ENCODE assay signal across 15 cellular contexts in genomic region chr7:115724400-115725056, GRCh38.
A peak's percentile ranks its signal among the peaks of the same experiment; 100 is the strongest.
DNase-seq lines count a peak whose midpoint lies in the region; ATAC-seq, FAIRE-seq and TF ChIP-seq lines count a peak whose summit lies in the region.
"Had no signal": no experiment of that assay in that cellular context is flagged by ENCODE, and none has a peak within 500 bp of the region (broad histone marks: within the 10 kb centered on the region; RNA-seq: fewer than 3 reads in every experiment).

No MANE protein-coding gene starts in this region.

- H3K27ac ChIP-seq in HepG2 (ENCODE audit: extremely low read length, insufficient read depth, low read length): no peak overlapping the region
- H3K27ac ChIP-seq in right lobe of liver: no peak overlapping the region
- H3K27ac ChIP-seq in SK-N-MC: peak overlapping the region; percentile 42; the same call in 1 of the 2 replicates
- H3K27ac ChIP-seq: ovary had no signal

- no peaks in the 10 kb centered on the region for H4K20me1 ChIP-seq in HepG2 (ENCODE audit: insufficient read depth, low read length)

- no peak for TF ChIP-seq RAD21 in HepG2 (CRISPR knock-in tag; IDR thresholded peaks at IDR 0.05)

- H3K4me3 ChIP-seq in HepG2 (replicated peaks in 1 of 3; ENCODE audit: insufficient read depth in 1 of 3, low read depth in 2 of 3, low read length in 3 of 3) (no peak overlapping the region), right lobe of liver (no peak overlapping the region), SK-N-MC (0 out of 2 replicates have a peak overlapping the region, but pooled peaks have one; percentile 2)
- H3K4me3 ChIP-seq: MG63, ovary had no signal

- TF ChIP-seq POLR2A in HepG2 (IDR thresholded peaks at IDR 0.05; ENCODE audit: insufficient read depth in 1 of 2, low read depth in 2 of 2, low read length in 2 of 2): no peak
- TF ChIP-seq POLR2A in right lobe of liver (IDR thresholded peaks at IDR 0.05): no peak

- CTCF ChIA-PET in HepG2 (lab: Yijun Ruan, JAX; ENCODE audit: low intra/inter-chr PET ratio, low total read pairs): no interaction called here

- no peak overlapping the region for H3K4me2 ChIP-seq in HepG2 (ENCODE audit: low read depth, low read length)

- intact Hi-C loops in HepG2 (cut with micrococcal nuclease; ENCODE audit: unreplicated experiment) (no loop called here), right lobe of liver (cut with DNase I) (no loop called here)

- H3K36me3 ChIP-seq in HepG2 (replicated peaks in 1 of 2; ENCODE audit: control insufficient read depth in 1 of 2, insufficient read depth in 2 of 2, low read length in 2 of 2) (no peaks in the 10 kb centered on the region), right lobe of liver (no peaks in the 10 kb centered on the region), SK-N-MC (ENCODE audit: insufficient read depth, low read length) (no peaks in the 10 kb centered on the region)
- H3K36me3 ChIP-seq: MG63, ovary had no signal

- DNase-seq in HepG2 (ENCODE audit: low spot score) (peak; percentile 11), right lobe of liver (no peak), NCI-H2107 (lab: John Stamatoyannopoulos, UW) (peak; percentile 82), SK-N-MC (ENCODE audit: low read depth, low spot score) (no peak), urothelium cell line (ENCODE audit: low spot score) (peak; percentile 4), NOMO-1 (lab: John Stamatoyannopoulos, UW; ENCODE audit: unreplicated experiment in 2 of 2) (no peak), GM13977 (ENCODE audit: low spot score) (no peak)
- DNase-seq in activated CD8-positive, alpha-beta memory T cell treated with anti-CD3 and anti-CD28 coated beads for 24 hours: no peak
- DNase-seq: cerebellar nuclear complex; EL; MG63; ovary; stimulated activated CD4-positive, alpha-beta T cell treated with anti-CD3 and anti-CD28 coated beads, Interleukin-15, amount 100 ng/mL, for 24 hours had no signal

- in situ Hi-C loops in HepG2 (cut with HindIII; ENCODE audit: extremely low pct_ligation_motif_present, low pct_unique_long_range_greater_than_20kb): loop anchor here (25.0 kb wide), 1 partner anchor 362 kb away; no protein-coding TSS in a partner anchor
- in situ Hi-C loops in GM13977 (cut with MboI; ENCODE audit: low pct_unique_long_range_greater_than_20kb, low sequenced_read_pairs, unreplicated experiment): no loop called here

- H3K27me3 ChIP-seq in HepG2 (ENCODE audit: control insufficient read depth in 1 of 2, insufficient read depth in 2 of 2, low read length in 2 of 2): no peaks in the 10 kb centered on the region
- H3K27me3 ChIP-seq in right lobe of liver: no peaks in the 10 kb centered on the region
- H3K27me3 ChIP-seq: MG63, ovary had no signal

- BruUV-seq in HepG2 (replicated peaks; lab: Mats Ljungman, UMichigan): no TSS peak

- ATAC-seq in HepG2 (no peak), right lobe of liver (no peak)
- ATAC-seq: activated naive CD4-positive, alpha-beta T cell treated with anti-CD3 and anti-CD28 coated beads, Interleukin-2, amount 50 U/mL, for 72 hours; esophagus mucosa had no signal

- no peaks in the 10 kb centered on the region for H3K4me1 ChIP-seq in HepG2 (ENCODE audit: insufficient read depth, low read length)
- H3K4me1 ChIP-seq in right lobe of liver: no peaks in the 10 kb centered on the region

- H3K9me3 ChIP-seq in HepG2 (ENCODE audit: low read length): no peaks in the 10 kb centered on the region
- H3K9me3 ChIP-seq in right lobe of liver: no peaks in the 10 kb centered on the region
- no peaks in the 10 kb centered on the region for H3K9me3 ChIP-seq in SK-N-MC (ENCODE audit: low read depth, low read length)
- H3K9me3 ChIP-seq: MG63, ovary had no signal

- H3K9ac ChIP-seq in HepG2 (ENCODE audit: insufficient read depth, low read depth, low read length) (no peak overlapping the region), SK-N-MC (ENCODE audit: insufficient read length) (no peak overlapping the region)

- no peaks in the 10 kb centered on the region for H3K79me2 ChIP-seq in HepG2 (ENCODE audit: insufficient read depth, low read length)

- FAIRE-seq in HepG2 (lab: Jason Lieb, UNC) (no peak), urothelium cell line (lab: Jason Lieb, UNC) (no peak)

- no peak overlapping the region for H2AFZ ChIP-seq in HepG2 (ENCODE audit: low read length)

- POLR2A ChIA-PET in HepG2 (lab: Yijun Ruan, JAX): no interaction called here

- no peak for TF ChIP-seq EP300 in HepG2 (IDR thresholded peaks at IDR 0.05; ENCODE audit: low read depth in 2 of 2, low read length in 2 of 2)
- no peak for TF ChIP-seq EP300 in HepG2 (CRISPR knock-in tag; IDR thresholded peaks at IDR 0.05; ENCODE audit: borderline replicate concordance)

- WGBS in HepG2 (ENCODE audit: low lambda C conversion rate): 2% methylated on average over 3 of the region's 3 CpGs
- WGBS in right lobe of liver (ENCODE audit: insufficient coverage, low coverage, low lambda C conversion rate, missing lambda C conversion rate): 55% methylated on average over 3 of the region's 3 CpGs

- TF ChIP-seq CTCF in HepG2 (CRISPR knock-in tag; IDR thresholded peaks at IDR 0.05): no peak
- TF ChIP-seq CTCF in right lobe of liver (IDR thresholded peaks at IDR 0.05): no peak
- TF ChIP-seq CTCF in GM13977 (IDR thresholded peaks at IDR 0.05; ENCODE audit: extremely low read depth, insufficient read depth, missing control alignments): no peak

TF ChIP-seq in HepG2, 621 proteins besides CTCF, POLR2A, EP300 and RAD21:
- TF ChIP-seq ZSCAN31 (CRISPR knock-in tag; IDR thresholded peaks at IDR 0.05; ENCODE audit: low read depth) (no peak), PLRG1 (conservative IDR thresholded peaks at IDR 0.05) (no peak), ZNF704 (CRISPR knock-in tag; IDR thresholded peaks at IDR 0.05; ENCODE audit: borderline replicate concordance) (no peak), RARG (CRISPR knock-in tag; IDR thresholded peaks at IDR 0.05; ENCODE audit: low read depth) (no peak), SCMH1 (CRISPR knock-in tag; IDR thresholded peaks at IDR 0.05; ENCODE audit: borderline replicate concordance) (no peak), BORCS8-MEF2B (CRISPR knock-in tag; IDR thresholded peaks at IDR 0.05) (no peak), ZNF75D (CRISPR knock-in tag; IDR thresholded peaks at IDR 0.05; ENCODE audit: borderline replicate concordance) (no peak), CBX5 (CRISPR knock-in tag; IDR thresholded peaks at IDR 0.05; ENCODE audit: borderline replicate concordance) (no peak), TRIM24 (CRISPR knock-in tag; IDR thresholded peaks at IDR 0.05) (no peak), MLX (CRISPR knock-in tag; IDR thresholded peaks at IDR 0.05) (no peak), ZNF709 (CRISPR knock-in tag; IDR thresholded peaks at IDR 0.05) (no peak), SOX5 (CRISPR knock-in tag; IDR thresholded peaks at IDR 0.05; ENCODE audit: borderline replicate concordance) (no peak), HMG20B (CRISPR knock-in tag; conservative IDR thresholded peaks at IDR 0.05) (no peak), ATF4 (CRISPR knock-in tag; IDR thresholded peaks at IDR 0.05) (no peak), SPEN (CRISPR knock-in tag; IDR thresholded peaks at IDR 0.05; ENCODE audit: low read depth) (no peak), DR1 (CRISPR knock-in tag; IDR thresholded peaks at IDR 0.05) (no peak), ZIK1 (CRISPR knock-in tag; IDR thresholded peaks at IDR 0.05; ENCODE audit: borderline replicate concordance, low read depth) (no peak), XRCC5 (optimal IDR thresholded peaks at IDR 0.05; ENCODE audit: low read length) (no peak), DZIP1 (CRISPR knock-in tag; IDR thresholded peaks at IDR 0.05) (no peak), KLF12 (CRISPR knock-in tag; IDR thresholded peaks at IDR 0.05; ENCODE audit: borderline replicate concordance) (no peak)

Comparison
In these comparisons a context has a peak if more than half of its experiments do, and no peak if none do; other contexts are left out.
1. DNase-seq: peak in HepG2 (single experiment), NCI-H2107 (single experiment) and urothelium cell line (single experiment); none in right lobe of liver (0 of 3), SK-N-MC (single experiment), activated CD8-positive, alpha-beta memory T cell treated with anti-CD3 and anti-CD28 coated beads for 24 hours (single experiment), NOMO-1 (0 of 2) and GM13977 (single experiment).